Comparison of ENCODE assay signal across 9 cellular contexts in genomic region chr20:43751167-43752050, GRCh38. TPM values are rescaled to one million over a fixed set of nuclear protein-coding genes. Genes with fewer than 3 reads are reported as not detected.
DNase-seq lines count a peak whose midpoint lies in the region; ATAC-seq and TF ChIP-seq lines count a peak whose summit lies in the region.
"Had no signal": no experiment of that assay in that cellular context is flagged by ENCODE, and none has a peak within 500 bp of the region (broad histone marks: within the 10 kb centered on the region; RNA-seq: fewer than 3 reads in every experiment).

No MANE protein-coding gene starts in this region.

- peaks cover 50% of the 10 kb centered on the region for H3K4me1 Mint-ChIP-seq in activated CD4-positive, alpha-beta T cell treated with anti-CD3 and anti-CD28 coated beads, Interleukin-2, amount 10 ng/mL, durations not matched to agents 24 days and 14 days
- H3K4me1 Mint-ChIP-seq in immature natural killer cell: peaks cover 28 to 39% of the 10 kb centered on the region in 2 donors
- H3K4me1 Mint-ChIP-seq in Caco-2 (ENCODE audit: low read depth, unreplicated experiment): peaks cover 9% of the 10 kb centered on the region

- no peaks in the 10 kb centered on the region for H3K27me3 Mint-ChIP-seq in activated CD4-positive, alpha-beta T cell treated with anti-CD3 and anti-CD28 coated beads, Interleukin-2, amount 10 ng/mL, durations not matched to agents 24 days and 14 days
- H3K27me3 Mint-ChIP-seq in immature natural killer cell (ENCODE audit: low read depth in 3 of 3) (peaks cover 18 to 26% (median 21%) of the 10 kb centered on the region in 3 donors), Caco-2 (ENCODE audit: insufficient read depth, unreplicated experiment) (peaks cover 31% of the 10 kb centered on the region)

- no peaks in the 10 kb centered on the region for H3K9me3 Mint-ChIP-seq in activated CD4-positive, alpha-beta T cell treated with anti-CD3 and anti-CD28 coated beads, Interleukin-2, amount 10 ng/mL, durations not matched to agents 24 days and 14 days
- peaks cover 0 to 5% (median 0%) of the 10 kb centered on the region in 6 donors for H3K9me3 Mint-ChIP-seq in immature natural killer cell
- H3K9me3 Mint-ChIP-seq in Caco-2 (ENCODE audit: unreplicated experiment): no peaks in the 10 kb centered on the region

- TF ChIP-seq CTCF in Caco-2 (IDR thresholded peaks at IDR 0.05; ENCODE audit: insufficient read depth in 1 of 2, low read depth in 1 of 2, low read length in 1 of 2, severe bottlenecking in 1 of 2, unreplicated experiment in 1 of 2): no peak

- POLR2A ChIA-PET in Caco-2 (lab: Charles Lee): no interaction called here

- peaks cover 6% of the 10 kb centered on the region for H3K36me3 Mint-ChIP-seq in activated CD4-positive, alpha-beta T cell treated with anti-CD3 and anti-CD28 coated beads, Interleukin-2, amount 10 ng/mL, durations not matched to agents 24 days and 14 days (ENCODE audit: low read depth)
- peaks cover 0 to 9% (median 0%) of the 10 kb centered on the region in 3 donors for H3K36me3 Mint-ChIP-seq in immature natural killer cell
- H3K36me3 Mint-ChIP-seq in Caco-2 (ENCODE audit: insufficient read depth, unreplicated experiment): no peaks in the 10 kb centered on the region

- no peaks in the 10 kb centered on the region for H3K36me3 ChIP-seq in Caco-2 (ENCODE audit: control insufficient read depth, insufficient read depth, low read length)

- DNase-seq in Daoy (ENCODE audit: low read depth) (peak; percentile 79), immature natural killer cell (peak; percentile 37 to 50 (median 40)), GOT3 (lab: John Stamatoyannopoulos, UW) (no peak), Caco-2 (no peak), activated gamma-delta T cell treated with Interleukin-2 at 50 U/mL for 16 hours (no peak)
- peak; percentile 90 for DNase-seq in activated CD4-positive, alpha-beta T cell treated with anti-CD3 and anti-CD28 coated beads, Interleukin-2, amount 10 ng/mL, durations not matched to agents 24 days and 14 days

- no TSS peak for BruUV-seq in Caco-2 (replicated peaks; lab: Mats Ljungman, UMichigan)

- no peaks in the 10 kb centered on the region for H3K9me3 ChIP-seq in Caco-2

- intact Hi-C loops in activated CD4-positive, alpha-beta T cell treated with anti-CD3 and anti-CD28 coated beads, Interleukin-2, amount 10 ng/mL, durations not matched to agents 24 days and 14 days (cut with micrococcal nuclease): loop anchor here (1.0 to 5.0 kb wide), 13 partner anchors 15 to 1216 kb away; partner anchors contain the start of genes SRSF6 and STK4
- intact Hi-C loops in Caco-2 (cut with micrococcal nuclease; ENCODE audit: unreplicated experiment): no loop called here

- peak overlapping the region; percentile 98 for H3K27ac Mint-ChIP-seq in activated CD4-positive, alpha-beta T cell treated with anti-CD3 and anti-CD28 coated beads, Interleukin-2, amount 10 ng/mL, durations not matched to agents 24 days and 14 days
- peak overlapping the region in 5 of 6 donors; percentile 4 to 86 (median 79) for H3K27ac Mint-ChIP-seq in immature natural killer cell
- no peak overlapping the region for H3K27ac Mint-ChIP-seq in Caco-2 (ENCODE audit: unreplicated experiment)

- no peak overlapping the region for H3K4me3 ChIP-seq in Caco-2 (ENCODE audit: low read depth, low read length)

- H3K27me3 ChIP-seq in Caco-2 (replicated peaks; ENCODE audit: control insufficient read depth, insufficient read depth, low read length): peaks cover 2% of the 10 kb centered on the region

- peaks cover 6% of the 10 kb centered on the region for H3K4me1 ChIP-seq in Caco-2

- peak overlapping the region; percentile 53 for H3K4me3 Mint-ChIP-seq in activated CD4-positive, alpha-beta T cell treated with anti-CD3 and anti-CD28 coated beads, Interleukin-2, amount 10 ng/mL, durations not matched to agents 24 days and 14 days
- H3K4me3 Mint-ChIP-seq in immature natural killer cell: peak overlapping the region; percentile 1 to 73 (median 25)
- no peak overlapping the region for H3K4me3 Mint-ChIP-seq in Caco-2 (ENCODE audit: unreplicated experiment)

- CTCF ChIA-PET in Caco-2 (lab: Charles Lee): interaction anchor here (0.6 to 1.4 kb wide), 4 partner anchors 12 to 329 kb away, joined by 3 to 5 read pairs (median 3); no protein-coding TSS in a partner anchor

- ATAC-seq in GM19463 (IDR thresholded peaks at IDR 0.05; ENCODE audit: unreplicated experiment) (peak; percentile 76), HG03520 (IDR thresholded peaks at IDR 0.05; ENCODE audit: unreplicated experiment) (peak; percentile 75)

RNA-seq across cellular contexts. Expression of gene GTSF1L, which starts 24.6 kb away (rescaled TPM):
- total RNA-seq in Daoy (2014; rRNA removed; shearing (Covaris generic)): not detected in 2 replicates
- total RNA-seq in activated CD4-positive, alpha-beta T cell treated with anti-CD3 and anti-CD28 coated beads, Interleukin-2, amount 10 ng/mL, durations not matched to agents 24 days and 14 days: not detected in 2 replicates
- polyA plus RNA-seq in immature natural killer cell: not detected
- not detected in 2 replicates for total RNA-seq in Caco-2 (2022)
- polyA plus RNA-seq: neural cell had no signal

Comparison
In these comparisons a context has a peak if more than half of its experiments do, and no peak if none do; other contexts are left out.
1. DNase-seq: peak in Daoy (single experiment), activated CD4-positive, alpha-beta T cell treated with anti-CD3 and anti-CD28 coated beads, Interleukin-2, amount 10 ng/mL, durations not matched to agents 24 days and 14 days (single experiment) and immature natural killer cell (3 of 3); none in GOT3 (single experiment), Caco-2 (0 of 2) and activated gamma-delta T cell treated with Interleukin-2 at 50 U/mL for 16 hours (single experiment).